Comparison of ENCODE assay signal across 8 cellular contexts in genomic region chr1:203304391-203304918, GRCh38. TPM values are rescaled to one million over a fixed set of nuclear protein-coding genes. Genes with fewer than 3 reads are reported as not detected.
DNase-seq lines count a peak whose midpoint lies in the region; ATAC-seq, FAIRE-seq and TF ChIP-seq lines count a peak whose summit lies in the region.

No MANE protein-coding gene starts in this region.

- POLR2A ChIA-PET in K562 (lab: Yijun Ruan, JAX), result interaction anchor here (1.0 to 9.3 kb wide), 5 partner anchors 9 to 19 kb away, joined by 4 to 117 read pairs (median 41); no protein-coding TSS in a partner anchor

- DNase-seq in K562 (ENCODE audit: extremely low read depth in 1 of 4, low spot score in 3 of 4), result no peak
- no peak for DNase-seq in COLO668 (lab: John Stamatoyannopoulos, UW; ENCODE audit: unreplicated experiment)
- no peak for DNase-seq in 8988T

- TF ChIP-seq CTCF in KMS-11 (conservative IDR thresholded peaks at IDR 0.05; ENCODE audit: low read depth, low read length) (no peak), K562 (IDR thresholded peaks at IDR 0.05 in 2 of 3, conservative IDR thresholded peaks at IDR 0.05 in 1 of 3; ENCODE audit: insufficient read depth in 2 of 3, low read depth in 1 of 3, low read length in 3 of 3) (no peak)

- H3K36me3 ChIP-seq in ACC112 (ENCODE audit: insufficient read depth, low read length) (no peaks in the 10 kb centered on the region), KMS-11 (ENCODE audit: insufficient read depth) (peaks cover 23% of the 10 kb centered on the region; the same call in 1 of the 2 replicates), K562 (ENCODE audit: control insufficient read depth, insufficient read depth, low read length) (peaks cover 11% of the 10 kb centered on the region), muscle layer of duodenum (ENCODE audit: control insufficient read depth in 1 of 2, insufficient read depth in 2 of 2, low read length in 2 of 2) (peaks cover 17 to 20% of the 10 kb centered on the region in 2 donors)

- H3K4me3 ChIP-seq in ACC112 (ENCODE audit: low read depth, low read length) (peak overlapping the region; percentile 72), KMS-11 (IDR thresholded peaks at IDR 0.05; ENCODE audit: insufficient read depth, low read depth, low read length) (peak overlapping the region; percentile 53), K562 (peak overlapping the region; percentile 69), muscle layer of duodenum (ENCODE audit: low read depth in 1 of 2, low read length in 2 of 2) (peak overlapping the region; percentile 49 to 60)

- H3K9me3 ChIP-seq in K562 (replicated peaks; ENCODE audit: control insufficient read depth, insufficient read depth, low read depth, low read length) (no peaks in the 10 kb centered on the region), muscle layer of duodenum (ENCODE audit: control insufficient read depth in 1 of 2, low read length in 2 of 2) (no peaks in the 10 kb centered on the region)

- H3K4me1 ChIP-seq in ACC112 (ENCODE audit: control insufficient read depth, insufficient read depth, low read length, unreplicated experiment), result peaks cover 10% of the 10 kb centered on the region
- H3K4me1 ChIP-seq in KMS-11 (ENCODE audit: low read depth, poor library complexity, severe bottlenecking), result peaks cover 78% of the 10 kb centered on the region
- H3K4me1 ChIP-seq in K562 (replicated peaks in 1 of 2; ENCODE audit: control insufficient read depth in 2 of 2, insufficient read depth in 2 of 2, low read length in 2 of 2), result peaks cover 69 to 71% of the 10 kb centered on the region in 2 experiments
- peaks cover 17 to 25% of the 10 kb centered on the region in 2 donors for H3K4me1 ChIP-seq in muscle layer of duodenum (ENCODE audit: control insufficient read depth in 1 of 2, insufficient read depth in 2 of 2, low read length in 2 of 2)

- H3K9ac ChIP-seq in KMS-11 (peak overlapping the region; percentile 87), K562 (ENCODE audit: insufficient read depth in 1 of 2, low read depth in 2 of 2, low read length in 2 of 2) (peak overlapping the region; percentile 87 to 92)

- peaks cover 37% of the 10 kb centered on the region for H4K20me1 ChIP-seq in KMS-11 (ENCODE audit: insufficient read depth)
- H4K20me1 ChIP-seq in K562 (replicated peaks; ENCODE audit: control insufficient read depth, insufficient read depth, low read length), result peaks cover 26% of the 10 kb centered on the region

- H2AFZ ChIP-seq in ACC112 (ENCODE audit: low read length, unreplicated experiment), result peak overlapping the region; percentile 98
- peak overlapping the region; percentile 51 for H2AFZ ChIP-seq in KMS-11 (ENCODE audit: low read depth)
- H2AFZ ChIP-seq in K562 (ENCODE audit: low read depth, low read length), result peak overlapping the region; percentile 84

- no peaks in the 10 kb centered on the region for H3K79me2 ChIP-seq in ACC112 (ENCODE audit: control insufficient read depth, insufficient read depth, low read length, unreplicated experiment)
- H3K79me2 ChIP-seq in KMS-11 (ENCODE audit: insufficient read depth, low read depth), result peaks cover 56% of the 10 kb centered on the region
- peaks cover 26% of the 10 kb centered on the region; the same call in 2 of the 3 replicates for H3K79me2 ChIP-seq in K562 (ENCODE audit: control insufficient read depth, insufficient read depth, low read length)

- FAIRE-seq in K562 (lab: Jason Lieb, UNC), result no peak

- no TSS peak for BruUV-seq in K562 (replicated peaks; lab: Mats Ljungman, UMichigan)

- TF ChIP-seq EP300 in K562 (IDR thresholded peaks at IDR 0.05; ENCODE audit: low read length), result no peak; the same call in 1 of the 2 replicates

- in situ Hi-C loops in K562 (cut with MboI), result no loop called here

- H3K27me3 ChIP-seq in ACC112 (ENCODE audit: insufficient read depth, low read length) (peaks cover 14% of the 10 kb centered on the region), KMS-11 (ENCODE audit: insufficient read depth, low read depth) (no peaks in the 10 kb centered on the region), K562 (ENCODE audit: control insufficient read depth in 2 of 2, insufficient read depth in 2 of 2, low read length in 2 of 2) (no peaks in the 10 kb centered on the region), muscle layer of duodenum (ENCODE audit: low read depth, low read length) (no peaks in the 10 kb centered on the region)

- 49% methylated on average over 9 of the region's 9 CpGs for WGBS in K562 (ENCODE audit: insufficient coverage, low coverage, missing lambda C conversion rate)

- intact Hi-C loops in K562 (cut with micrococcal nuclease), result no loop called here

- TF ChIP-seq POLR2A in K562 (conservative IDR thresholded peaks at IDR 0.05), result no peak

- ATAC-seq in K562, result no peak
- no peak for ATAC-seq in HG02973 (IDR thresholded peaks at IDR 0.05; ENCODE audit: unreplicated experiment)
- no peak for ATAC-seq in GM21717 (IDR thresholded peaks at IDR 0.05; ENCODE audit: unreplicated experiment)

- H3K4me2 ChIP-seq in KMS-11 (peak overlapping the region; percentile 97), K562 (ENCODE audit: insufficient read depth, low read length) (peak overlapping the region; percentile 78)

- H3K9me1 ChIP-seq in K562 (ENCODE audit: control insufficient read depth, insufficient read depth, low read length), result peaks cover 8% of the 10 kb centered on the region

- TF ChIP-seq RAD21 in K562 (CRISPR knock-in tag; conservative IDR thresholded peaks at IDR 0.05 in 1 of 2, IDR thresholded peaks at IDR 0.05 in 1 of 2), result no peak

- CTCF ChIA-PET in K562 (lab: Yijun Ruan, JAX; ENCODE audit: low intra/inter-chr PET ratio), result interaction anchor here (0.6 kb wide), 1 partner anchor 354 kb away, joined by 3 read pairs; no protein-coding TSS in a partner anchor

- H3K27ac ChIP-seq in ACC112 (ENCODE audit: low read depth, low read length) (peak overlapping the region; percentile 35; the same call in 1 of the 2 replicates), KMS-11 (peak overlapping the region; percentile 86), K562 (ENCODE audit: extremely low read depth, low read depth, low read length) (peak overlapping the region; percentile 90), muscle layer of duodenum (ENCODE audit: low read length) (peak overlapping the region; percentile 96)

TF ChIP-seq in K562, 482 proteins besides CTCF, POLR2A, EP300 and RAD21 (continues in another document):
- peak; percentile 77 for TF ChIP-seq CEBPB (tag; IDR thresholded peaks at IDR 0.05)
- TF ChIP-seq GABPB1 (CRISPR knock-in tag; IDR thresholded peaks at IDR 0.05), result 0 out of 2 replicates have a peak, but pooled peaks have one; percentile 19
- 0 out of 2 replicates have a peak, but pooled peaks have one; percentile 2 for TF ChIP-seq TCF15 (CRISPR knock-in tag; IDR thresholded peaks at IDR 0.05)
- no peak for TF ChIP-seq HMG20A (CRISPR knock-in tag; conservative IDR thresholded peaks at IDR 0.05)

RNA-seq across cellular contexts. Expression of gene BTG2, which starts 0.9 kb away (rescaled TPM):
- 20.8 and 48.4 TPM in 2 replicates for total RNA-seq in K562 (2011; cell fraction: chromatin; rRNA removed; ENCODE audit: low replicate concordance)
- total RNA-seq in K562 (2011; cell fraction: nucleolus; rRNA removed), result 32.6 and 48.7 TPM in 2 replicates
- 41.1 and 65.7 TPM in 2 replicates for total RNA-seq in K562 (2011; cell fraction: nucleoplasm; rRNA removed)
- 8.7 and 11.3 TPM in 2 replicates for total RNA-seq in K562 (2014; rRNA removed)
- total RNA-seq in K562 (2014; rRNA removed; fragmentation: Illumina TruSeq; extraction: Trizol), result 5.8 and 7.2 TPM in 2 replicates
- total RNA-seq in K562 (2015; rRNA removed; fragmentation: Illumina TruSeq; extraction: Trizol), result 2.6 and 2.9 TPM in 2 replicates
- 9.6 and 11.5 TPM in 2 replicates for total RNA-seq in K562 (2021)
- 29.7 and 41.9 TPM in 2 replicates for polyA plus RNA-seq in K562 (2011; rRNA removed)
- 33.8 and 79.9 TPM in 2 replicates for polyA plus RNA-seq in K562 (2011; cell fraction: cytosol; rRNA removed)
- 25.8 and 51.6 TPM in 2 replicates for polyA plus RNA-seq in K562 (2011; cell fraction: nucleus; rRNA removed)
- polyA plus RNA-seq in K562 (2012), result 6.2 and 11.0 TPM in 2 replicates
- 9.4 and 12.2 TPM in 2 replicates for polyA plus RNA-seq in K562 (2014; fragmentation: Illumina TruSeq; extraction: Trizol)
- 1 to 10 TPM; 2.3 to 3.8 TPM for polyA plus RNA-seq in K562 (2014; fragmentation: Nextera tagmentation; extraction: Ambion mirVana)
- 10.1 and 12.7 TPM in 2 replicates for polyA plus RNA-seq in K562 (2014; rRNA removed)
- polyA minus RNA-seq in K562 (2011; rRNA and poly(A)+ RNA removed), result 18.7 and 24.3 TPM in 2 replicates
- polyA minus RNA-seq in K562 (2011; cell fraction: cytosol; rRNA and poly(A)+ RNA removed), result 12.4 and 25.9 TPM in 2 replicates
- 23.1 and 23.3 TPM in 2 replicates for polyA minus RNA-seq in K562 (2011; cell fraction: nucleus; rRNA and poly(A)+ RNA removed)

RNA-seq across cellular contexts. Expression of gene FMOD, which starts 46.5 kb away (rescaled TPM):
- total RNA-seq in K562 (2011; cell fraction: chromatin; rRNA removed; ENCODE audit: low replicate concordance), result not detected in 2 replicates
- not detected in 2 replicates for total RNA-seq in K562 (2011; cell fraction: nucleolus; rRNA removed)
- not detected in 2 replicates for total RNA-seq in K562 (2011; cell fraction: nucleoplasm; rRNA removed)
- total RNA-seq in K562 (2014; rRNA removed), result not detected in 2 replicates
- not detected in 2 replicates for total RNA-seq in K562 (2014; rRNA removed; fragmentation: Illumina TruSeq; extraction: Trizol)
- total RNA-seq in K562 (2015; rRNA removed; fragmentation: Illumina TruSeq; extraction: Trizol), result not detected in 2 replicates
- total RNA-seq in K562 (2021), result 0.13 and 0.20 TPM in 2 replicates
- polyA plus RNA-seq in K562 (2011; rRNA removed), result 0.03 TPM in 1 of 2 replicates, not detected in the other
- 0.01 and 0.04 TPM in 2 replicates for polyA plus RNA-seq in K562 (2011; cell fraction: cytosol; rRNA removed)
- polyA plus RNA-seq in K562 (2011; cell fraction: nucleus; rRNA removed), result not detected in 2 replicates
- 0.30 TPM in 1 of 2 replicates, not detected in the other for polyA plus RNA-seq in K562 (2012)
- polyA plus RNA-seq in K562 (2014; fragmentation: Illumina TruSeq; extraction: Trizol), result not detected in 2 replicates
- polyA plus RNA-seq in K562 (2014; fragmentation: Nextera tagmentation; extraction: Ambion mirVana), result under 1 TPM in 1 of 2 experiments, not detected in 1; 0.03 TPM
- not detected in 2 replicates for polyA plus RNA-seq in K562 (2014; rRNA removed)
- polyA minus RNA-seq in K562 (2011; rRNA and poly(A)+ RNA removed), result not detected in 2 replicates
- not detected in 2 replicates for polyA minus RNA-seq in K562 (2011; cell fraction: cytosol; rRNA and poly(A)+ RNA removed)
- not detected in 2 replicates for polyA minus RNA-seq in K562 (2011; cell fraction: nucleus; rRNA and poly(A)+ RNA removed)

Comparison
In these comparisons a context has a peak if more than half of its experiments do, and no peak if none do; other contexts are left out.
1. H3K27ac ChIP-seq: peak in every context shown above with its lines; median percentile 96 in muscle layer of duodenum; 90 in K562; 86 in KMS-11; 35 in ACC112.